Comparison of ENCODE assay signal across 15 cellular contexts in the genomic region with DNA sequence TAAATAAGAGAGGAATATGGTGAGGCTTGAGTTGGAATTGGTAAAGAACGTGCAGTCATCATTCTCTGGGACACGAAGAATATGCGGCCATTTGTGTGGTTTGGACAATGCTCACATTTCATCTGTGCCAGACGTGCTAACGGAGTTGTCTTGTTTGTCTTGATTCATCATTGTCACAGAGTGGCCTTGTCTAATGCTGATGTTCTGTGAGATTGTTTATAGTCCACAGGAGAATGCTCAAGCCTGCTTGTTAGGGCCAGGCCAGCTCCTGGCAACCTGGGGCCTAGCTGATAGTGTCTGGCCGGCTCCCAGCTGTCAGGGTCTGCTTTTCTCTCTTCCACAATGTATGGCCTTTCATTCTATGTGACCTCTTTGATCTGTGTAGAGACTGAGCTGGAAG.
DNase-seq lines count a peak whose midpoint lies in the region; ATAC-seq and TF ChIP-seq lines count a peak whose summit lies in the region.
"Had no signal": no experiment of that assay in that cellular context is flagged by ENCODE, and none has a peak within 500 bp of the region (broad histone marks: within the 10 kb centered on the region; RNA-seq: fewer than 3 reads in every experiment).

No MANE protein-coding gene starts in this region.

- peaks cover 9% of the 10 kb centered on the region for H3K4me1 Mint-ChIP-seq in nephron progenitor cell
- H3K4me1 Mint-ChIP-seq: B cell had no signal

- no peaks in the 10 kb centered on the region for H3K27me3 Mint-ChIP-seq in nephron progenitor cell (ENCODE audit: low read depth, poor library complexity)

- H3K27ac Mint-ChIP-seq in nephron progenitor cell: peak overlapping the region; percentile 60
- H3K27ac Mint-ChIP-seq: B cell; CD8-positive, alpha-beta T cell; H9 had no signal

- no peak overlapping the region for H3K4me3 Mint-ChIP-seq in nephron progenitor cell
- H3K4me3 Mint-ChIP-seq: B cell; CD8-positive, alpha-beta T cell; H9 had no signal

- TF ChIP-seq CTCF in nephron progenitor cell (IDR thresholded peaks at IDR 0.05): no peak

- H3K9me3 Mint-ChIP-seq in nephron progenitor cell: no peaks in the 10 kb centered on the region
- H3K9me3 Mint-ChIP-seq: CD8-positive, alpha-beta T cell had no signal

- H3K36me3 Mint-ChIP-seq in nephron progenitor cell (ENCODE audit: low read depth): no peaks in the 10 kb centered on the region
- H3K36me3 Mint-ChIP-seq: CD8-positive, alpha-beta T cell had no signal

- DNase-seq in Ammon's horn (ENCODE audit: low spot score) (peak; percentile 29), globus pallidus (ENCODE audit: low spot score) (peak; percentile 30), nephron progenitor cell (no peak), superior temporal gyrus (ENCODE audit: extremely low spot score) (peak; percentile 51), T-helper 1 cell (no peak), NCI-H345 treated with DMSO at 0.1 percent for 48 hours (lab: John Stamatoyannopoulos, UW; ENCODE audit: unreplicated experiment) (no peak)
- DNase-seq: 8988T; Calu3; CD8-positive, alpha-beta T cell; DND-41; EL; H9 had no signal

- ATAC-seq in GM21526 (IDR thresholded peaks at IDR 0.05; ENCODE audit: low FRiP score, unreplicated experiment): no peak
- ATAC-seq: CD8-positive, alpha-beta T cell; GM12878 had no signal

Comparison
In these comparisons a context has a peak if more than half of its experiments do, and no peak if none do; other contexts are left out.
1. DNase-seq: peak in Ammon's horn (single experiment), globus pallidus (single experiment) and superior temporal gyrus (single experiment); none in nephron progenitor cell (single experiment), T-helper 1 cell (0 of 5) and NCI-H345 treated with DMSO at 0.1 percent for 48 hours (single experiment).